Comparison of ENCODE assay signal across 14 cellular contexts in the genomic region with DNA sequence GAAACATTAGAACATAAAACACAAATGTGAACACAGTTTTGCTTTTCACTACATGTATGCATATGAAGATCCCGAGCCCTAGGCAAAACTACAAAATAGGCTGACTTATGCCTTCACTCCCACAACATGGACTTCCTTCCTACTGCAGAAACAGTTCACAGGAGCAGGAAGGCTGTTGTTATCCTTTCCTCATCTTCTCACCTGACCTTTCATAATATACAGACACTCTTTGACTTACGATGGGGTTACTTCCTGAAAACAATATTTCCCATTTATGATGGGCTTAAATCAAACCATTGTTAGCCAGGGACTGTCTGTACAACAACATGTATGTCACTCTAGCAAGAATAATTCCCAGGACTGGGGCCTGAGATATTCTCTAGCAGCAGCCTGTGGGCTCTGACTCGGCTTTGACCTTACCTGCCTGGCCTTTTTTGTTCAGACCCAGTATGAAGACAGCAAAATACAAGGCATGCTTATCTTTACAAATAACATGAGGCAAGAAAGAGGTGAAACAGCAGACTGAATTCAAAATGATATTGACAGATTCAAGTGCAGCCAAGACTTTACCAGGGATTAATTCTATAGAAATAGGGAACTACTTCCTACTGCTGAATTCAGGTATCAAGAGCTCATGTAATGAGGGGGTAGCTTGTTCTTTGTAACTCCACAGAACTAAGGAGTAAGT. TPM values are rescaled to one million over a fixed set of nuclear protein-coding genes. Genes with fewer than 3 reads are reported as not detected.
DNase-seq lines count a peak whose midpoint lies in the region; ATAC-seq, FAIRE-seq and TF ChIP-seq lines count a peak whose summit lies in the region.
"Had no signal": no experiment of that assay in that cellular context is flagged by ENCODE, and none has a peak within 500 bp of the region (broad histone marks: within the 10 kb centered on the region; RNA-seq: fewer than 3 reads in every experiment).

No MANE protein-coding gene starts in this region.

- CTCF ChIA-PET in GM12878 (lab: Yijun Ruan, JAX): interaction anchor here (1.1 to 2.5 kb wide), 4 partner anchors 23 to 168 kb away, joined by 3 to 13 read pairs (median 5); no protein-coding TSS in a partner anchor

- DNase-seq in right cardiac atrium: no peak
- DNase-seq in Right ventricle myocardium inferior (ENCODE audit: missing footprints): no peak
- no peak for DNase-seq in GM12878 (ENCODE audit: low read depth, low spot score)
- peak; percentile 12 for DNase-seq in mesendoderm
- DNase-seq in uterus: no peak
- no peak for DNase-seq in globus pallidus (ENCODE audit: low spot score)
- DNase-seq in GDM1 (lab: John Stamatoyannopoulos, UW): no peak
- DNase-seq: activated CD8-positive, alpha-beta T cell treated with anti-CD3 and anti-CD28 coated beads for 36 hours; immature natural killer cell; NCI-H146; NCI-H69; stimulated activated CD4-positive, alpha-beta T cell treated with anti-CD3 and anti-CD28 coated beads, Interleukin-1b, Interleukin-23, amount 100 ng/mL, for 48 hours; T-cell had no signal

- H2BK5ac ChIP-seq in mesendoderm (ENCODE audit: low read length): no peak overlapping the region

- H3K79me2 ChIP-seq in GM12878 (ENCODE audit: control insufficient read depth, insufficient read depth, low read length): no peaks in the 10 kb centered on the region
- no peaks in the 10 kb centered on the region for H3K79me2 ChIP-seq in mesendoderm (ENCODE audit: control insufficient read depth, insufficient read depth, low read length)

- H3K4me2 ChIP-seq in GM12878 (ENCODE audit: control insufficient read depth, insufficient read depth): no peak overlapping the region; the same call in 1 of the 2 replicates
- H3K4me2 ChIP-seq in mesendoderm (ENCODE audit: low read length): no peak overlapping the region

- TF ChIP-seq POLR2A in GM12878 (IDR thresholded peaks at IDR 0.05; ENCODE audit: low read depth, low read length) (no peak), uterus (IDR thresholded peaks at IDR 0.05) (no peak)

- H3K9ac ChIP-seq in GM12878 (ENCODE audit: control insufficient read depth, insufficient read depth, low read length) (no peak overlapping the region), mesendoderm (ENCODE audit: low read length) (no peak overlapping the region)

- no peak for TF ChIP-seq CTCF in GM12878 (IDR thresholded peaks at IDR 0.05 in 2 of 3, conservative IDR thresholded peaks at IDR 0.05 in 1 of 3; ENCODE audit: control insufficient read depth in 2 of 3, extremely low read depth in 1 of 3, insufficient read depth in 1 of 3, low read depth in 3 of 3, low read length in 3 of 3)
- no peak for TF ChIP-seq CTCF in uterus (IDR thresholded peaks at IDR 0.05)

- H3K4me1 ChIP-seq in right cardiac atrium (ENCODE audit: control insufficient read depth, insufficient read depth, low read length) (peaks cover 4% of the 10 kb centered on the region), GM12878 (ENCODE audit: control insufficient read depth, insufficient read depth, low read length) (peaks cover 11% of the 10 kb centered on the region; the same call in 1 of the 2 replicates), mesendoderm (ENCODE audit: control insufficient read depth, low read depth, low read length) (peaks cover 1% of the 10 kb centered on the region), uterus (peaks cover 0 to 9% of the 10 kb centered on the region in 2 donors)

- no peak for FAIRE-seq in GM12878 (lab: Jason Lieb, UNC)

- peak overlapping the region; percentile 63 for H3K27ac ChIP-seq in right cardiac atrium (ENCODE audit: low read length)
- H3K27ac ChIP-seq in GM12878 (ENCODE audit: control insufficient read depth, insufficient read depth): no peak overlapping the region
- H3K27ac ChIP-seq in mesendoderm (ENCODE audit: low read depth, low read length): no peak overlapping the region
- peak overlapping the region; percentile 8 to 30 for H3K27ac ChIP-seq in uterus

- POLR2A ChIA-PET in GM12878 (lab: Charles Lee): interaction anchor here (0.7 kb wide), 1 partner anchor 182 kb away, joined by 7 read pairs; no protein-coding TSS in a partner anchor

- RAD21 ChIA-PET in GM12878 (lab: Charles Lee; ENCODE audit: unreplicated experiment): interaction anchor here (0.7 to 2.5 kb wide), 6 partner anchors 10 to 234 kb away, joined by 3 to 6 read pairs (median 4); no protein-coding TSS in a partner anchor

- ATAC-seq in right cardiac atrium: no peak
- ATAC-seq in Right ventricle myocardium inferior: no peak
- ATAC-seq in GM12878: no peak; the same call in 2 of the 3 replicates
- ATAC-seq in GM19351 (IDR thresholded peaks at IDR 0.05; ENCODE audit: unreplicated experiment): no peak
- ATAC-seq: activated CD8-positive, alpha-beta T cell treated with anti-CD3 and anti-CD28 coated beads for 36 hours; T-cell had no signal

- H3K9me3 ChIP-seq in right cardiac atrium (ENCODE audit: control insufficient read depth, low read length) (no peaks in the 10 kb centered on the region), GM12878 (replicated peaks; ENCODE audit: control insufficient read depth, insufficient read depth, low read length) (no peaks in the 10 kb centered on the region), uterus (no peaks in the 10 kb centered on the region)

- H3K36me3 ChIP-seq in GM12878 (ENCODE audit: control insufficient read depth in 2 of 2, insufficient read depth in 2 of 2, low read length in 1 of 2): peaks cover 0 to 3% of the 10 kb centered on the region in 2 experiments; a peak in 1 of 4 replicates
- no peaks in the 10 kb centered on the region for H3K36me3 ChIP-seq in mesendoderm (ENCODE audit: control insufficient read depth, insufficient read depth, low read length)
- no peaks in the 10 kb centered on the region for H3K36me3 ChIP-seq in uterus

- SMC1A ChIA-PET in GM12878 (lab: Charles Lee; ENCODE audit: uncharacterized antibody, unreplicated experiment): interaction anchor here (0.6 to 2.4 kb wide), 8 partner anchors 15 to 276 kb away, joined by 3 to 6 read pairs (median 3); no protein-coding TSS in a partner anchor

- no peak overlapping the region for H3K4ac ChIP-seq in mesendoderm (ENCODE audit: low read depth, low read length)

- BruUV-seq in GM12878 (replicated peaks; lab: Mats Ljungman, UMichigan): no TSS peak

- no peak overlapping the region for H3K23ac ChIP-seq in mesendoderm (ENCODE audit: low read length)

- H2AFZ ChIP-seq in GM12878 (ENCODE audit: control insufficient read depth, low read depth, low read length): peak overlapping the region; percentile 31

- TF ChIP-seq EP300 in GM12878 (IDR thresholded peaks at IDR 0.05; ENCODE audit: borderline replicate concordance in 1 of 2, control insufficient read depth in 1 of 2, low read depth in 2 of 2, low read length in 2 of 2): no peak

- no peaks in the 10 kb centered on the region for H4K20me1 ChIP-seq in GM12878 (ENCODE audit: control insufficient read depth, insufficient read depth)

- peak overlapping the region; percentile 27 for H2BK15ac ChIP-seq in mesendoderm (replicated peaks; ENCODE audit: low read depth)

- no peak overlapping the region for H4K5ac ChIP-seq in mesendoderm (ENCODE audit: low read length)

- TF ChIP-seq RAD21 in GM12878 (IDR thresholded peaks at IDR 0.05; ENCODE audit: insufficient read depth, low read depth, low read length): no peak

- 58% methylated on average over 3 of the region's 3 CpGs for WGBS in right cardiac atrium
- 71% methylated on average over 3 of the region's 3 CpGs for WGBS in GM12878 (ENCODE audit: insufficient coverage, insufficient replicate concordance, low lambda C conversion rate, missing lambda C conversion rate)
- no CpG with 5 or more reads among the region's 3 CpGs for WGBS in mesendoderm (ENCODE audit: extremely low coverage, insufficient coverage, low lambda C conversion rate)

- H2AK5ac ChIP-seq in mesendoderm (ENCODE audit: low read length): no peak overlapping the region

- intact Hi-C loops in right cardiac atrium (cut with DNase I) (loop anchor here in 1 of 4 donors (10.0 kb wide), 1 partner anchor 107 kb away; no protein-coding TSS in a partner anchor), Right ventricle myocardium inferior (cut with DNase I) (loop anchor here (10.0 kb wide), 1 partner anchor 87 kb away; no protein-coding TSS in a partner anchor), GM12878 (cut with micrococcal nuclease; ENCODE audit: unreplicated experiment) (loop anchor here (10.0 kb wide), 2 partner anchors 347 to 437 kb away; no protein-coding TSS in a partner anchor), uterus (cut with DNase I; ENCODE audit: low total_unique reads) (loop anchor here (10.0 kb wide), 1 partner anchor 277 kb away; no protein-coding TSS in a partner anchor)

- H4K8ac ChIP-seq in mesendoderm (ENCODE audit: low read depth, low read length): no peak overlapping the region

- in situ Hi-C loops in GM12878 (cut with MboI): no loop called here

- H3K56ac ChIP-seq in mesendoderm (ENCODE audit: low read length): no peak overlapping the region

- H2BK120ac ChIP-seq in mesendoderm (ENCODE audit: low read depth, low read length): no peak overlapping the region

- H3K27me3 ChIP-seq in right cardiac atrium (ENCODE audit: control insufficient read depth, insufficient read depth): no peaks in the 10 kb centered on the region
- H3K27me3 ChIP-seq in GM12878 (replicated peaks in 1 of 2; ENCODE audit: control insufficient read depth in 2 of 2, insufficient read depth in 2 of 2, low read length in 1 of 2): no peaks in the 10 kb centered on the region
- no peaks in the 10 kb centered on the region for H3K27me3 ChIP-seq in mesendoderm (ENCODE audit: insufficient read depth, low read length, poor library complexity)
- H3K27me3 ChIP-seq in uterus: no peaks in the 10 kb centered on the region

- H3K18ac ChIP-seq in mesendoderm (ENCODE audit: low read length): no peak overlapping the region

- H3K79me1 ChIP-seq in mesendoderm (ENCODE audit: low read length): no peaks in the 10 kb centered on the region

- H3K4me3 ChIP-seq in right cardiac atrium (ENCODE audit: low read length) (no peak overlapping the region), GM12878 (no peak overlapping the region), mesendoderm (ENCODE audit: low read length) (no peak overlapping the region), uterus (no peak overlapping the region)

RNA-seq across cellular contexts. Expression of a gene that starts 51.8 kb away (rescaled TPM):
- total RNA-seq in right cardiac atrium (100 to 1,000 TPM in 1 of 4 donors, 10 to 100 TPM in 3; 75.4 to 102 (median 84.1) TPM), Right ventricle myocardium inferior (66.3 TPM), GM12878 (2014; rRNA removed) (0.16 TPM in 1 of 2 replicates, not detected in the other), GM12878 (2014; rRNA removed; fragmentation: Illumina TruSeq; extraction: Trizol) (not detected in 2 replicates), GM12878 (2021) (0.66 and 2.3 TPM in 2 replicates), uterus (100 to 1,000 TPM in 3 of 4 donors, 10 to 100 TPM in 1; 54.7 to 343 (median 121) TPM)
- polyA plus RNA-seq in right cardiac atrium (89.4 TPM), GM12878 (2011; rRNA removed) (0.01 TPM in 1 of 2 replicates, not detected in the other), GM12878 (2014; fragmentation: Illumina TruSeq; extraction: Trizol) (not detected in 2 replicates), GM12878 (2014; fragmentation: Nextera tagmentation; extraction: Ambion mirVana) (not detected), GM12878 (2014; rRNA removed) (0.08 and 0.72 TPM in 2 replicates), GM12878 (2016; fragmentation: Nextera tagmentation; extraction: Ambion mirVana) (not detected)
- total RNA-seq in GM12878 (2013; cell fraction: nucleolus; rRNA removed): 1.1 and 1.7 TPM in 2 replicates
- 0.49 TPM for polyA plus RNA-seq in GM12878 (2011; ENCODE audit: low read depth)
- polyA plus RNA-seq in GM12878 (2011; cell fraction: cytosol; rRNA removed): 0.04 TPM in 1 of 2 replicates, not detected in the other
- polyA plus RNA-seq in GM12878 (2011; cell fraction: nucleus; rRNA removed): 0.45 and 0.51 TPM in 2 replicates
- polyA plus RNA-seq in GM12878 (2012): 0.29 and 0.51 TPM in 2 replicates
- 0.44 and 0.46 TPM in 2 replicates for polyA minus RNA-seq in GM12878 (2011; rRNA and poly(A)+ RNA removed)
- polyA minus RNA-seq in GM12878 (2011; cell fraction: cytosol; rRNA and poly(A)+ RNA removed): not detected in 2 replicates
- not detected in 2 replicates for polyA minus RNA-seq in GM12878 (2011; cell fraction: nucleus; rRNA and poly(A)+ RNA removed)
- polyA plus RNA-seq in mesendoderm (2013, experiment 1 of 2): 94.2 TPM
- 90.0 TPM for polyA plus RNA-seq in mesendoderm (2013, experiment 2 of 2)

Comparison
In these comparisons a context has a peak if more than half of its experiments do, and no peak if none do; other contexts are left out.
1. H3K27ac ChIP-seq: peak in right cardiac atrium (single experiment) and uterus (2 of 2); none in GM12878 (single experiment) and mesendoderm (single experiment).
2. RNA of a gene that starts 51.8 kb away (total RNA-seq): 54.7 to 343 TPM in uterus, 75.4 to 102 TPM in right cardiac atrium and 66.3 TPM in Right ventricle myocardium inferior (single experiment); 0.16 to 2.3 TPM in GM12878; every median in the first group is over 10 times any median in the second.